In genomic region chr2:3728104-3729054, GRCh38 we compare ENCODE assay signal across 8 cellular contexts. TPM values are rescaled to one million over a fixed set of nuclear protein-coding genes. Genes with fewer than 3 reads are reported as not detected.
A peak's percentile ranks its signal among the peaks of the same experiment; 100 is the strongest.
DNase-seq lines count a peak whose midpoint lies in the region; ATAC-seq and TF ChIP-seq lines count a peak whose summit lies in the region.

No MANE protein-coding gene starts in this region.

- peak; percentile 14 for TF ChIP-seq EP300 in neural cell (conservative IDR thresholded peaks at IDR 0.05; ENCODE audit: poor library complexity, severe bottlenecking)

- WGBS in endodermal cell (ENCODE audit: insufficient coverage in 1 of 2, insufficient read length in 1 of 2), 2 experiments = 48 to 53% methylated on average over 14 to 22 of the region's 22 CpGs

- peak; percentile 84 for TF ChIP-seq RAD21 in neural cell (conservative IDR thresholded peaks at IDR 0.05)

- no peak overlapping the region for H3K27ac ChIP-seq in HUES48 (ENCODE audit: low read depth, low read length)
- H3K27ac ChIP-seq in PC-3 (ENCODE audit: low read length) = no peak overlapping the region
- H3K27ac ChIP-seq in endodermal cell (ENCODE audit: low read depth, low read length) = no peak overlapping the region
- peak overlapping the region; percentile 42 for H3K27ac ChIP-seq in neural cell (ENCODE audit: low read length)

- H2AFZ ChIP-seq in PC-3 (ENCODE audit: low read length) (no peak overlapping the region; the same call in 1 of the 2 replicates), neural cell (ENCODE audit: low read depth, low read length) (no peak overlapping the region)

- no peaks in the 10 kb centered on the region for H3K36me3 Mint-ChIP-seq in endodermal cell (ENCODE audit: low read depth)

- H3K9me3 Mint-ChIP-seq in endodermal cell = no peaks in the 10 kb centered on the region

- peak overlapping the region; percentile 50 for H3K4me2 ChIP-seq in PC-3 (ENCODE audit: low read length)
- H3K4me2 ChIP-seq in neural cell (ENCODE audit: low read length) = no peak overlapping the region

- peaks cover 8% of the 10 kb centered on the region for H3K4me1 Mint-ChIP-seq in endodermal cell

- H3K4me3 ChIP-seq in HUES48 (ENCODE audit: low read depth, low read length) (peak overlapping the region; percentile 52), PC-3 (ENCODE audit: low read length) (no peak overlapping the region), endodermal cell (ENCODE audit: low read length) (peak overlapping the region; percentile 59), neural cell (ENCODE audit: low read length) (peak overlapping the region; percentile 28)

- H3K36me3 ChIP-seq in ES-I3 (ENCODE audit: insufficient read depth, low read length) (no peaks in the 10 kb centered on the region), HUES48 (ENCODE audit: control insufficient read depth, insufficient read depth, low read length) (no peaks in the 10 kb centered on the region), PC-3 (ENCODE audit: low read depth, low read length) (no peaks in the 10 kb centered on the region), endodermal cell (ENCODE audit: control insufficient read depth, insufficient read depth, low read length) (no peaks in the 10 kb centered on the region), neural cell (ENCODE audit: insufficient read depth, low read length) (no peaks in the 10 kb centered on the region)

- intact Hi-C loops in PC-3 (cut with micrococcal nuclease) = loop anchor here (1.0 to 2.0 kb wide), 2 partner anchors 36 to 76 kb away; no protein-coding TSS in a partner anchor

- peaks cover 17% of the 10 kb centered on the region for H3K27me3 Mint-ChIP-seq in endodermal cell (ENCODE audit: insufficient read depth)

- H3K4me3 Mint-ChIP-seq in endodermal cell = peak overlapping the region; percentile 34

- H3K9me3 ChIP-seq in ES-I3 (ENCODE audit: control insufficient read depth, insufficient read depth, low read length) (no peaks in the 10 kb centered on the region), HUES48 (ENCODE audit: control insufficient read depth, insufficient read depth, low read length) (no peaks in the 10 kb centered on the region), PC-3 (ENCODE audit: low read length) (no peaks in the 10 kb centered on the region), endodermal cell (ENCODE audit: control insufficient read depth, low read length) (no peaks in the 10 kb centered on the region), neural cell (ENCODE audit: low read length) (no peaks in the 10 kb centered on the region)

- BruUV-seq in PC-3 (replicated peaks; lab: Mats Ljungman, UMichigan) = no TSS peak

- CTCF ChIA-PET in PC-3 (lab: Charles Lee) = interaction anchor here (0.6 to 1.3 kb wide), 7 partner anchors 10 to 238 kb away, joined by 3 to 12 read pairs (median 3); no protein-coding TSS in a partner anchor

- H3K9me2 ChIP-seq in PC-3 (replicated peaks; ENCODE audit: low read length) (no peaks in the 10 kb centered on the region), neural cell (ENCODE audit: insufficient read depth, low read length) (no peaks in the 10 kb centered on the region)

- H3K9ac ChIP-seq in ES-I3 (ENCODE audit: low read depth, low read length) (peak overlapping the region; percentile 49; the same call in 1 of the 2 replicates), HUES48 (ENCODE audit: low read depth, low read length) (no peak overlapping the region), PC-3 (ENCODE audit: low read length) (no peak overlapping the region), endodermal cell (ENCODE audit: extremely low read depth, low read length, poor library complexity, severe bottlenecking) (peak overlapping the region; percentile 22), neural cell (ENCODE audit: low read length) (peak overlapping the region; percentile 17)

- no peak overlapping the region for H3K27ac Mint-ChIP-seq in endodermal cell

- 0 out of 2 replicates have a peak, but pooled peaks cover 7% of the 10 kb centered on the region for H3K27me3 ChIP-seq in HUES48 (ENCODE audit: control insufficient read depth, insufficient read depth, low read length)
- H3K27me3 ChIP-seq in PC-3 (ENCODE audit: low read length) = peaks cover 34% of the 10 kb centered on the region
- H3K27me3 ChIP-seq in endodermal cell (ENCODE audit: control insufficient read depth, insufficient read depth, low read length, poor library complexity, severe bottlenecking) = no peaks in the 10 kb centered on the region
- H3K27me3 ChIP-seq in neural cell (ENCODE audit: insufficient read depth, low read depth, low read length) = no peaks in the 10 kb centered on the region

- ATAC-seq in PC-3 = peak; percentile 60
- ATAC-seq in HG02840 (IDR thresholded peaks at IDR 0.05; ENCODE audit: low FRiP score, unreplicated experiment) = no peak
- ATAC-seq in GM21390 (IDR thresholded peaks at IDR 0.05; ENCODE audit: unreplicated experiment) = no peak

- POLR2A ChIA-PET in PC-3 (lab: Charles Lee; ENCODE audit: unreplicated experiment) = no interaction called here

- H3K79me2 ChIP-seq in PC-3 (ENCODE audit: low read length) (no peaks in the 10 kb centered on the region), neural cell (replicated peaks; ENCODE audit: insufficient read depth, low read length) (no peaks in the 10 kb centered on the region)

- DNase-seq in PC-3 = peak; percentile 72
- DNase-seq in endodermal cell = peak; percentile 72
- DNase-seq in HuH-7.5 (ENCODE audit: low spot score) = no peak

- no peaks in the 10 kb centered on the region for H3F3A ChIP-seq in PC-3 (ENCODE audit: low read length, unreplicated experiment)
- H3F3A ChIP-seq in neural cell (ENCODE audit: insufficient read depth, low read length, poor library complexity, severe bottlenecking) = no peaks in the 10 kb centered on the region

- no peaks in the 10 kb centered on the region for H3K4me1 ChIP-seq in ES-I3 (ENCODE audit: insufficient read depth, low read length)
- H3K4me1 ChIP-seq in HUES48 (ENCODE audit: control insufficient read depth, insufficient read depth, low read length) = peaks cover 9% of the 10 kb centered on the region
- H3K4me1 ChIP-seq in PC-3 (ENCODE audit: insufficient read depth, low read length) = peaks cover 6% of the 10 kb centered on the region; the same call in 1 of the 2 replicates
- peaks cover 3% of the 10 kb centered on the region for H3K4me1 ChIP-seq in endodermal cell (ENCODE audit: control insufficient read depth, insufficient read depth, low read length)

- TF ChIP-seq CTCF in PC-3 (conservative IDR thresholded peaks at IDR 0.05; ENCODE audit: low read depth, low read length) (peak; percentile 75), endodermal cell (conservative IDR thresholded peaks at IDR 0.05) (peak; percentile 80), neural cell (IDR thresholded peaks at IDR 0.05; ENCODE audit: poor library complexity, severe bottlenecking) (peak; percentile 86)

- no peaks in the 10 kb centered on the region for H4K20me1 ChIP-seq in PC-3 (ENCODE audit: low read length)
- H4K20me1 ChIP-seq in neural cell (ENCODE audit: insufficient read depth) = no peaks in the 10 kb centered on the region

TF ChIP-seq in neural cell, 6 proteins besides CTCF, POLR2A, EP300 and RAD21:
- TF ChIP-seq TAF1 (IDR thresholded peaks at IDR 0.05; ENCODE audit: low read depth) = no peak
- TF ChIP-seq SMC3 (conservative IDR thresholded peaks at IDR 0.05; ENCODE audit: poor library complexity) = peak; percentile 84
- TF ChIP-seq EZH2 (IDR thresholded peaks at IDR 0.05; ENCODE audit: borderline replicate concordance, insufficient read depth, low read length, poor library complexity, severe bottlenecking) = no peak
- no peak for TF ChIP-seq REST (IDR thresholded peaks at IDR 0.05; ENCODE audit: borderline replicate concordance)
- peak; percentile 42 for TF ChIP-seq POLR2AphosphoS5 (IDR thresholded peaks at IDR 0.05)

RNA-seq across cellular contexts. Expression of gene DCDC2C, which starts 25.0 kb away (rescaled TPM):
- total RNA-seq in PC-3 (2014; rRNA removed) (not detected in 2 replicates), endodermal cell (not detected)
- not detected for polyA plus RNA-seq in endodermal cell (2013, experiment 1 of 2)
- not detected for polyA plus RNA-seq in endodermal cell (2013, experiment 2 of 2)
- polyA plus RNA-seq in neural cell = not detected in 2 replicates
- not detected in 2 replicates for polyA minus RNA-seq in neural cell

Comparison
In these comparisons a context has a peak if more than half of its experiments do, and no peak if none do; other contexts are left out.
1. H3K9ac ChIP-seq: peak in ES-I3 (single experiment), endodermal cell (single experiment) and neural cell (single experiment); none in HUES48 (single experiment) and PC-3 (single experiment).
2. Peak in every context shown above with its lines, with median percentiles within 50 percentile points of each other: CTCF ChIP-seq.